Comparison of ENCODE assay signal across 11 cellular contexts in genomic region chr12:21509768-21510167, GRCh38. TPM values are rescaled to one million over a fixed set of nuclear protein-coding genes. Genes with fewer than 3 reads are reported as not detected.
A peak's percentile ranks its signal among the peaks of the same experiment; 100 is the strongest.
DNase-seq lines count a peak whose midpoint lies in the region; ATAC-seq and TF ChIP-seq lines count a peak whose summit lies in the region.
"Had no signal": no experiment of that assay in that cellular context is flagged by ENCODE, and none has a peak within 500 bp of the region (broad histone marks: within the 10 kb centered on the region; RNA-seq: fewer than 3 reads in every experiment).

No MANE protein-coding gene starts in this region.

- TF ChIP-seq CTCF in MCF 10A (IDR thresholded peaks at IDR 0.05; ENCODE audit: unreplicated experiment) (no peak), breast epithelium (IDR thresholded peaks at IDR 0.05) (no peak), KMS-11 (conservative IDR thresholded peaks at IDR 0.05; ENCODE audit: low read depth, low read length) (no peak), mesothelial cell of epicardium (IDR thresholded peaks at IDR 0.05; ENCODE audit: unreplicated experiment) (no peak)

- no peaks in the 10 kb centered on the region for H4K20me1 ChIP-seq in KMS-11 (ENCODE audit: insufficient read depth)

- H3K27ac Mint-ChIP-seq in MCF 10A (ENCODE audit: low read depth, unreplicated experiment) (peak overlapping the region; percentile 43), mesothelial cell of epicardium (no peak overlapping the region)
- H3K27ac Mint-ChIP-seq in stimulated activated naive CD8-positive, alpha-beta T cell treated with anti-CD3 and anti-CD28 coated beads, Interleukin-15, Interleukin-2, amounts not matched to agents 100 ng/mL and 50 ng/mL, for 24 hours, result peak overlapping the region; percentile 75
- H3K27ac Mint-ChIP-seq: brain had no signal

- H3K4me1 ChIP-seq in breast epithelium, result no peaks in the 10 kb centered on the region
- H3K4me1 ChIP-seq in KMS-11 (ENCODE audit: low read depth, poor library complexity, severe bottlenecking), result peaks cover 25% of the 10 kb centered on the region

- H3K9me3 Mint-ChIP-seq in MCF 10A (ENCODE audit: unreplicated experiment) (no peaks in the 10 kb centered on the region), mesothelial cell of epicardium (no peaks in the 10 kb centered on the region)
- no peaks in the 10 kb centered on the region for H3K9me3 Mint-ChIP-seq in stimulated activated naive CD8-positive, alpha-beta T cell treated with anti-CD3 and anti-CD28 coated beads, Interleukin-15, Interleukin-2, amounts not matched to agents 100 ng/mL and 50 ng/mL, for 24 hours
- H3K9me3 Mint-ChIP-seq: brain had no signal

- H2AFZ ChIP-seq in KMS-11 (ENCODE audit: low read depth), result no peak overlapping the region

- H3K4me3 ChIP-seq in breast epithelium, result no peak overlapping the region
- H3K4me3 ChIP-seq in KMS-11 (IDR thresholded peaks at IDR 0.05; ENCODE audit: insufficient read depth, low read depth, low read length), result no peak overlapping the region

- peak; percentile 93 for ATAC-seq in HG02763 (IDR thresholded peaks at IDR 0.05; ENCODE audit: unreplicated experiment)

- no peak overlapping the region for H3K9ac ChIP-seq in KMS-11

- H3K27me3 ChIP-seq in breast epithelium (no peaks in the 10 kb centered on the region), KMS-11 (ENCODE audit: insufficient read depth, low read depth) (no peaks in the 10 kb centered on the region)

- no peaks in the 10 kb centered on the region for H3K9me3 ChIP-seq in breast epithelium

- H3K4me1 Mint-ChIP-seq in MCF 10A (ENCODE audit: insufficient read depth, unreplicated experiment) (peaks cover 6% of the 10 kb centered on the region), mesothelial cell of epicardium (no peaks in the 10 kb centered on the region)
- peaks cover 35% of the 10 kb centered on the region for H3K4me1 Mint-ChIP-seq in stimulated activated naive CD8-positive, alpha-beta T cell treated with anti-CD3 and anti-CD28 coated beads, Interleukin-15, Interleukin-2, amounts not matched to agents 100 ng/mL and 50 ng/mL, for 24 hours (ENCODE audit: low read depth)

- intact Hi-C loops in MCF 10A (cut with micrococcal nuclease) (no loop called here), breast epithelium (cut with DNase I; ENCODE audit: low total_unique reads) (no loop called here)

- CTCF ChIA-PET in MCF 10A (lab: Yijun Ruan, JAX), result no interaction called here

- BruUV-seq in MCF 10A (replicated peaks; lab: Mats Ljungman, UMichigan), result no TSS peak

- H3K36me3 ChIP-seq in breast epithelium (no peaks in the 10 kb centered on the region), KMS-11 (ENCODE audit: insufficient read depth) (no peaks in the 10 kb centered on the region)

- TF ChIP-seq POLR2A in breast epithelium (IDR thresholded peaks at IDR 0.05), result no peak

- H3K36me3 Mint-ChIP-seq in MCF 10A (ENCODE audit: insufficient read depth, unreplicated experiment), result peaks cover 52% of the 10 kb centered on the region
- H3K36me3 Mint-ChIP-seq in stimulated activated naive CD8-positive, alpha-beta T cell treated with anti-CD3 and anti-CD28 coated beads, Interleukin-15, Interleukin-2, amounts not matched to agents 100 ng/mL and 50 ng/mL, for 24 hours (ENCODE audit: low read depth), result peaks cover 59% of the 10 kb centered on the region
- H3K36me3 Mint-ChIP-seq in mesothelial cell of epicardium, result peaks cover 7% of the 10 kb centered on the region

- H3K27me3 Mint-ChIP-seq in MCF 10A (ENCODE audit: insufficient read depth, unreplicated experiment) (no peaks in the 10 kb centered on the region), mesothelial cell of epicardium (ENCODE audit: low read depth) (no peaks in the 10 kb centered on the region)
- H3K27me3 Mint-ChIP-seq in stimulated activated naive CD8-positive, alpha-beta T cell treated with anti-CD3 and anti-CD28 coated beads, Interleukin-15, Interleukin-2, amounts not matched to agents 100 ng/mL and 50 ng/mL, for 24 hours, result no peaks in the 10 kb centered on the region
- H3K27me3 Mint-ChIP-seq: brain had no signal

- no peak for DNase-seq in MCF 10A (ENCODE audit: unreplicated experiment)
- no peak for DNase-seq in breast epithelium (ENCODE audit: low spot score in 2 of 2)
- DNase-seq in SW 1271 (lab: John Stamatoyannopoulos, UW), result no peak
- DNase-seq in mesothelial cell of epicardium (ENCODE audit: low spot score in 2 of 2, unreplicated experiment in 2 of 2), result no peak
- DNase-seq in occipital lobe (lab: John Stamatoyannopoulos, UW), result no peak
- DNase-seq: foreskin melanocyte, NCI-H1930 had no signal

- POLR2A ChIA-PET in MCF 10A (lab: Yijun Ruan, JAX), result interaction anchor here (0.7 to 1.4 kb wide), 4 partner anchors 8 to 1051 kb away, joined by 3 to 8 read pairs (median 4); partner anchors contain the start of genes GOLT1B and RECQL

- H3K4me3 Mint-ChIP-seq in MCF 10A (ENCODE audit: unreplicated experiment) (no peak overlapping the region), mesothelial cell of epicardium (no peak overlapping the region)
- no peak overlapping the region for H3K4me3 Mint-ChIP-seq in stimulated activated naive CD8-positive, alpha-beta T cell treated with anti-CD3 and anti-CD28 coated beads, Interleukin-15, Interleukin-2, amounts not matched to agents 100 ng/mL and 50 ng/mL, for 24 hours
- H3K4me3 Mint-ChIP-seq: brain had no signal

- peak overlapping the region; percentile 21; the same call in 1 of the 2 replicates for H3K4me2 ChIP-seq in KMS-11

- no peak overlapping the region for H3K27ac ChIP-seq in breast epithelium
- H3K27ac ChIP-seq in KMS-11, result no peak overlapping the region

- peaks cover 17% of the 10 kb centered on the region; the same call in 1 of the 2 replicates for H3K79me2 ChIP-seq in KMS-11 (ENCODE audit: insufficient read depth, low read depth)

RNA-seq across cellular contexts. Expression of gene GOLT1B, which starts 8.2 kb away (rescaled TPM):
- total RNA-seq in MCF 10A (2022) (58.6 and 80.7 TPM in 2 replicates), breast epithelium (10 to 100 TPM; 24.9 to 32.6 (median 30.9) TPM), mesothelial cell of epicardium (29.2 to 30.7 TPM (median 29.6 TPM) in 3 replicates), occipital lobe (48.7 TPM)

RNA-seq across cellular contexts. Expression of gene RECQL, which starts 8.3 kb away (rescaled TPM):
- total RNA-seq in MCF 10A (2022), result 44.9 and 49.5 TPM in 2 replicates
- total RNA-seq in breast epithelium, result 10 to 100 TPM; 33.8 to 46.2 (median 37.0) TPM
- total RNA-seq in mesothelial cell of epicardium, result 15.7 to 17.8 TPM (median 17.4 TPM) in 3 replicates
- 43.2 TPM for total RNA-seq in occipital lobe

RNA-seq across cellular contexts. Expression of gene SPX, which starts 16.3 kb away (rescaled TPM):
- total RNA-seq in MCF 10A (2022) (154 and 203 TPM in 2 replicates), breast epithelium (10 to 100 TPM in 1 of 3 donors, 1 to 10 TPM in 2; 1.0 to 84.3 (median 1.3) TPM), mesothelial cell of epicardium (not detected in 3 replicates), occipital lobe (0.16 TPM)
